In genomic region chr1:58941471-58942289, GRCh38 we compare ENCODE assay signal across 10 cellular contexts.
A peak's percentile ranks its signal among the peaks of the same experiment; 100 is the strongest.
DNase-seq lines count a peak whose midpoint lies in the region; ATAC-seq and TF ChIP-seq lines count a peak whose summit lies in the region.
"Had no signal": no experiment of that assay in that cellular context is flagged by ENCODE, and none has a peak within 500 bp of the region (broad histone marks: within the 10 kb centered on the region; RNA-seq: fewer than 3 reads in every experiment).

No MANE protein-coding gene starts in this region.

- DNase-seq in activated T-cell treated with anti-CD3 and anti-CD28 coated beads, Interleukin-2, amount 50 U/mL, for 72 hours: peak in 1 of 2 donors; percentile 23
- DNase-seq in mucosa of descending colon (no peak), DMS79 treated with DMSO at 0.1 percent for 48 hours (lab: John Stamatoyannopoulos, UW) (no peak), PC-9 (no peak), lower leg skin (ENCODE audit: low spot score in 2 of 2) (no peak)
- DNase-seq: hypothalamus, NCI-H82 had no signal

- H3K4me2 ChIP-seq in PC-9: no peak overlapping the region

- H3K27ac ChIP-seq in PC-9: no peak overlapping the region

- no peaks in the 10 kb centered on the region for H3K27me3 Mint-ChIP-seq in activated T-cell treated with anti-CD3 and anti-CD28 coated beads, Interleukin-2, amount 50 U/mL, for 72 hours (ENCODE audit: low read depth)

- H3K4me1 ChIP-seq in mucosa of descending colon (ENCODE audit: low read depth) (peaks cover 8% of the 10 kb centered on the region), PC-9 (replicated peaks; ENCODE audit: insufficient read depth) (no peaks in the 10 kb centered on the region)

- no peaks in the 10 kb centered on the region for H3K9me2 ChIP-seq in PC-9 (ENCODE audit: insufficient read depth)

- H3K9me3 ChIP-seq in mucosa of descending colon: no peaks in the 10 kb centered on the region
- no peaks in the 10 kb centered on the region for H3K9me3 ChIP-seq in PC-9 (ENCODE audit: insufficient read depth, low read depth)

- POLR2A ChIA-PET in PC-9 (lab: Charles Lee; ENCODE audit: unreplicated experiment): no interaction called here

- peaks cover 0 to 1% of the 10 kb centered on the region in 2 donors for H3K36me3 Mint-ChIP-seq in activated T-cell treated with anti-CD3 and anti-CD28 coated beads, Interleukin-2, amount 50 U/mL, for 72 hours (ENCODE audit: insufficient read depth in 2 of 2)

- CTCF ChIA-PET in PC-9 (lab: Charles Lee): no interaction called here

- 66 to 71% methylated on average over 4 of the region's 4 CpGs for WGBS in lower leg skin, 2 donors

- no peak for TF ChIP-seq POLR2A in lower leg skin (IDR thresholded peaks at IDR 0.05)

- TF ChIP-seq CTCF in mucosa of descending colon (IDR thresholded peaks at IDR 0.05) (no peak), PC-9 (conservative IDR thresholded peaks at IDR 0.05) (no peak), lower leg skin (IDR thresholded peaks at IDR 0.05) (no peak)

- intact Hi-C loops in mucosa of descending colon (cut with DNase I, micrococcal nuclease) (no loop called here), PC-9 (cut with micrococcal nuclease; ENCODE audit: unreplicated experiment) (no loop called here), lower leg skin (cut with DNase I; ENCODE audit: low total_unique reads) (no loop called here)

- H3K36me3 ChIP-seq in mucosa of descending colon (ENCODE audit: low read depth) (no peaks in the 10 kb centered on the region), PC-9 (ENCODE audit: low read depth) (no peaks in the 10 kb centered on the region)

- H3K4me3 Mint-ChIP-seq in activated T-cell treated with anti-CD3 and anti-CD28 coated beads, Interleukin-2, amount 50 U/mL, for 72 hours: peak overlapping the region; percentile 12 to 26

- ATAC-seq in GM18498 (IDR thresholded peaks at IDR 0.05; ENCODE audit: unreplicated experiment) (peak; percentile 50), HG02943 (IDR thresholded peaks at IDR 0.05; ENCODE audit: low read depth, unreplicated experiment) (peak; percentile 54), mucosa of descending colon (peak; percentile 79), HG03097 (IDR thresholded peaks at IDR 0.05; ENCODE audit: low FRiP score, unreplicated experiment) (no peak)
- peak; percentile 54 to 73 for ATAC-seq in activated T-cell treated with anti-CD3 and anti-CD28 coated beads, Interleukin-2, amount 50 U/mL, for 72 hours (replicated peaks in 1 of 2)

- H3K4me1 Mint-ChIP-seq in activated T-cell treated with anti-CD3 and anti-CD28 coated beads, Interleukin-2, amount 50 U/mL, for 72 hours (ENCODE audit: low read depth): peaks cover 63% of the 10 kb centered on the region

- no peaks in the 10 kb centered on the region for H3F3A ChIP-seq in PC-9 (ENCODE audit: insufficient read depth, low read depth)

- H3K4me3 ChIP-seq in mucosa of descending colon: no peak overlapping the region
- no peak overlapping the region for H3K4me3 ChIP-seq in PC-9
- no peak overlapping the region for H3K4me3 ChIP-seq in lower leg skin (ENCODE audit: low read depth, poor library complexity, severe bottlenecking)

- no peaks in the 10 kb centered on the region for H4K20me1 ChIP-seq in PC-9 (ENCODE audit: insufficient read depth)

- H3K79me2 ChIP-seq in PC-9 (ENCODE audit: low read depth): no peaks in the 10 kb centered on the region

- H2AFZ ChIP-seq in PC-9: no peak overlapping the region

- no peaks in the 10 kb centered on the region for H3K27me3 ChIP-seq in PC-9 (ENCODE audit: insufficient read depth, low read depth)

- peak overlapping the region; percentile 79 for H3K27ac Mint-ChIP-seq in activated T-cell treated with anti-CD3 and anti-CD28 coated beads, Interleukin-2, amount 50 U/mL, for 72 hours

- H3K9me3 Mint-ChIP-seq in activated T-cell treated with anti-CD3 and anti-CD28 coated beads, Interleukin-2, amount 50 U/mL, for 72 hours: peaks cover 3 to 4% of the 10 kb centered on the region in 2 donors

- no TSS peak for BruUV-seq in PC-9 (replicated peaks; lab: Mats Ljungman, UMichigan)
